16 cellular contexts compared by ENCODE assay signal in the genomic region with DNA sequence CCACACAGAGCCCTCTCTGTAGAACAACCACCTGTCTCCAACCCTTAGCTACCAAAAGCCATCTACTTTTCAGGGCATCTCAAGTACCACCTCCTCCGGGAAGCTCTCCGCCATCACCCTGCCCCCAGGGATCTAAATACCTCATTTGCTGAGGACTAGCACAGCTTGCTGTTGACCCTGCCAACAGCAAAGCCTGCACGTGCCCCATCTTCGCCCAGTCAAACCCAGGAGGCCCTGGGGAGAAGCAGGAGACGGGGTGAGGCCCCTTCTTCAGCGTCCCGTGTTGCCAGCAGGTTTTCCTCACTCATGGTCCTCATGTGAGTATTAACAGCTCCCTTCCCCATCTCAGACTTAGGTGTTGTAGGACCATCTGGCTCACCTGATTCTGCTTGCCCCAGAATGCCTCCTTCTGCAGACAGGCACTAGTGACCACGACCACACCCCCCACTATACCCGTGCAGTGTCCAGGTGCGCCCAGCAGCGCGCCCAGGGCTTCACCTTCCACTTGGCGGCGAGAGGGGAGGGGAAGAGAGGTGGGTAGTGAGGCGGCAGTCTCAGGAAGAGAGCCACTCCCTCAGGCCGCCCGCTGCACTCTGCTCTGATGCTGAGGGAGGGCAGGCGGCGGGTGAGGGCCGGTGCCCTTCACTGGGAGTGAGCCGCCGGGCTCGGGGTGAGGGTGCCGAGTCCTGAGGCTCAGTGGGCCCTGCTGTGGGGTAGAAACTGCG. TPM values are rescaled to one million over a fixed set of nuclear protein-coding genes. Genes with fewer than 3 reads are reported as not detected.
DNase-seq lines count a peak whose midpoint lies in the region; ATAC-seq and TF ChIP-seq lines count a peak whose summit lies in the region.
"Had no signal": no experiment of that assay in that cellular context is flagged by ENCODE, and none has a peak within 500 bp of the region (broad histone marks: within the 10 kb centered on the region; RNA-seq: fewer than 3 reads in every experiment).

No MANE protein-coding gene starts in this region.

- H3K9me3 ChIP-seq in heart left ventricle (no peaks in the 10 kb centered on the region), SJSA1 (replicated peaks) (no peaks in the 10 kb centered on the region), right lobe of liver (no peaks in the 10 kb centered on the region), BE2C (no peaks in the 10 kb centered on the region)

- no peak for TF ChIP-seq POLR2A in heart left ventricle (IDR thresholded peaks at IDR 0.05)
- TF ChIP-seq POLR2A in right lobe of liver (IDR thresholded peaks at IDR 0.05) = no peak

- H3K9me3 Mint-ChIP-seq in stimulated activated naive B cell treated with anti-CD40 and anti-IgM and Interleukin-4, amounts not matched to agents 10 μg/mL and 1 μg/mL and 100 μg/mL, for 72 hours = no peaks in the 10 kb centered on the region
- H3K9me3 Mint-ChIP-seq: CD4-positive, alpha-beta memory T cell; HFFc6 had no signal

- no peaks in the 10 kb centered on the region for H3K27me3 Mint-ChIP-seq in stimulated activated naive B cell treated with anti-CD40 and anti-IgM and Interleukin-4, amounts not matched to agents 10 μg/mL and 1 μg/mL and 100 μg/mL, for 72 hours
- H3K27me3 Mint-ChIP-seq: CD4-positive, alpha-beta memory T cell had no signal

- peak; percentile 26 for DNase-seq in Right ventricle myocardium inferior (ENCODE audit: missing footprints)
- no peak for DNase-seq in heart left ventricle
- no peak for DNase-seq in SJSA1 (ENCODE audit: low read depth in 1 of 2, low spot score in 2 of 2)
- DNase-seq in right lobe of liver = peak; percentile 15 to 42 (median 42)
- DNase-seq in stimulated activated naive B cell treated with anti-CD40 and anti-IgM and Interleukin-4, amounts not matched to agents 10 μg/mL and 1 μg/mL and 100 μg/mL, for 72 hours = no peak
- DNase-seq in BE2C = no peak
- DNase-seq in NCI-H446 treated with DMSO at 0.1 percent for 48 hours (lab: John Stamatoyannopoulos, UW) = no peak
- DNase-seq: ACHN; activated CD4-positive, alpha-beta T cell treated with anti-CD3 and anti-CD28 coated beads, Interleukin-2, amount 50 U/mL, for 1 hour; cortex of kidney; HFFc6; NCI-H446; PC-3 had no signal

- H3K4me1 Mint-ChIP-seq in stimulated activated naive B cell treated with anti-CD40 and anti-IgM and Interleukin-4, amounts not matched to agents 10 μg/mL and 1 μg/mL and 100 μg/mL, for 72 hours = peaks cover 56 to 84% of the 10 kb centered on the region in 2 donors
- H3K4me1 Mint-ChIP-seq: CD4-positive, alpha-beta memory T cell had no signal

- H3K36me3 Mint-ChIP-seq in stimulated activated naive B cell treated with anti-CD40 and anti-IgM and Interleukin-4, amounts not matched to agents 10 μg/mL and 1 μg/mL and 100 μg/mL, for 72 hours = peaks cover 21 to 38% of the 10 kb centered on the region in 2 donors
- H3K36me3 Mint-ChIP-seq: CD4-positive, alpha-beta memory T cell had no signal

- TF ChIP-seq CTCF in heart left ventricle (IDR thresholded peaks at IDR 0.05) (no peak), right lobe of liver (IDR thresholded peaks at IDR 0.05) (no peak), BE2C (IDR thresholded peaks at IDR 0.05; ENCODE audit: low read depth, low read length) (no peak)

- WGBS in heart left ventricle, 4 donors = 91 to 96% (median 95%) methylated on average over 22 to 25 of the region's 25 CpGs
- 77% methylated on average over 7 of the region's 25 CpGs for WGBS in right lobe of liver (ENCODE audit: insufficient coverage, low coverage, low lambda C conversion rate, missing lambda C conversion rate)

- no peaks in the 10 kb centered on the region for H3K27me3 ChIP-seq in heart left ventricle
- H3K27me3 ChIP-seq in SJSA1 (replicated peaks) = no peaks in the 10 kb centered on the region
- no peaks in the 10 kb centered on the region for H3K27me3 ChIP-seq in right lobe of liver
- H3K27me3 ChIP-seq in BE2C = no peaks in the 10 kb centered on the region

- H3K4me3 Mint-ChIP-seq in stimulated activated naive B cell treated with anti-CD40 and anti-IgM and Interleukin-4, amounts not matched to agents 10 μg/mL and 1 μg/mL and 100 μg/mL, for 72 hours = peak overlapping the region; percentile 54 to 57
- H3K4me3 Mint-ChIP-seq: CD4-positive, alpha-beta memory T cell; HFFc6 had no signal

- H3K27ac Mint-ChIP-seq in stimulated activated naive B cell treated with anti-CD40 and anti-IgM and Interleukin-4, amounts not matched to agents 10 μg/mL and 1 μg/mL and 100 μg/mL, for 72 hours = peak overlapping the region; percentile 53
- H3K27ac Mint-ChIP-seq: CD4-positive, alpha-beta memory T cell; HFFc6 had no signal

- H3K4me1 ChIP-seq in heart left ventricle (peaks cover 5 to 22% (median 19%) of the 10 kb centered on the region in 12 donors), SJSA1 (replicated peaks) (peaks cover 70% of the 10 kb centered on the region), right lobe of liver (peaks cover 0 to 53% (median 23%) of the 10 kb centered on the region in 4 donors), BE2C (peaks cover 46% of the 10 kb centered on the region)

- no peak overlapping the region for H3K4me3 ChIP-seq in heart left ventricle
- no peak overlapping the region for H3K4me3 ChIP-seq in SJSA1
- no peak overlapping the region for H3K4me3 ChIP-seq in right lobe of liver
- no peak overlapping the region for H3K4me3 ChIP-seq in BE2C (ENCODE audit: low read depth, low read length)

- ATAC-seq in Right ventricle myocardium inferior = no peak
- no peak for ATAC-seq in heart left ventricle
- no peak for ATAC-seq in right lobe of liver
- ATAC-seq in stimulated activated naive B cell treated with anti-CD40 and anti-IgM and Interleukin-4, amounts not matched to agents 10 μg/mL and 1 μg/mL and 100 μg/mL, for 72 hours (replicated peaks) = no peak
- ATAC-seq in GM21737 (IDR thresholded peaks at IDR 0.05; ENCODE audit: unreplicated experiment) = no peak
- ATAC-seq: PC-3 had no signal

- H3K27ac ChIP-seq in heart left ventricle (no peak overlapping the region), SJSA1 (peak overlapping the region; percentile 77; the same call in 1 of the 2 replicates), right lobe of liver (no peak overlapping the region)
- H3K27ac ChIP-seq: epithelial cell of prostate had no signal

- H3K36me3 ChIP-seq in heart left ventricle (no peaks in the 10 kb centered on the region), SJSA1 (peaks cover 59% of the 10 kb centered on the region), right lobe of liver (no peaks in the 10 kb centered on the region), BE2C (peaks cover 46% of the 10 kb centered on the region)

- intact Hi-C loops in Right ventricle myocardium inferior (cut with DNase I) (no loop called here), heart left ventricle (cut with DNase I) (no loop called here), right lobe of liver (cut with DNase I) (no loop called here)

RNA-seq across cellular contexts. Expression of a gene that starts 11.1 kb away (rescaled TPM):
- total RNA-seq in Right ventricle myocardium inferior = 7.6 TPM
- total RNA-seq in heart left ventricle = 1 to 10 TPM; 3.4 to 9.9 (median 5.3) TPM
- 1 to 10 TPM; 3.3 to 6.5 TPM for polyA plus RNA-seq in heart left ventricle
- total RNA-seq in SJSA1 (2014; rRNA removed; shearing (Covaris generic)) = 12.2 and 25.0 TPM in 2 replicates
- 10 to 100 TPM; 30.1 to 44.3 (median 34.9) TPM for total RNA-seq in right lobe of liver
- 28.4 TPM for polyA plus RNA-seq in BE2C (2012; ENCODE audit: insufficient read depth, insufficient read length, low read depth)

RNA-seq across cellular contexts. Expression of a gene that starts 44.3 kb away (rescaled TPM):
- total RNA-seq in Right ventricle myocardium inferior = 6.2 TPM
- 10 to 100 TPM in 4 of 9 donors, 1 to 10 TPM in 5; 5.3 to 13.8 (median 9.3) TPM for total RNA-seq in heart left ventricle
- polyA plus RNA-seq in heart left ventricle = 1 to 10 TPM; 1.8 to 8.9 TPM
- total RNA-seq in SJSA1 (2014; rRNA removed; shearing (Covaris generic)) = 4.0 and 9.2 TPM in 2 replicates
- 1 to 10 TPM; 3.2 to 8.1 (median 5.9) TPM for total RNA-seq in right lobe of liver
- polyA plus RNA-seq in BE2C (2012; ENCODE audit: insufficient read depth, insufficient read length, low read depth) = 108 TPM

Comparison
In these comparisons a context has a peak if more than half of its experiments do, and no peak if none do; other contexts are left out.
1. DNase-seq: peak in Right ventricle myocardium inferior (single experiment) and right lobe of liver (3 of 3); none in heart left ventricle (0 of 5), SJSA1 (0 of 2), stimulated activated naive B cell treated with anti-CD40 and anti-IgM and Interleukin-4, amounts not matched to agents 10 μg/mL and 1 μg/mL and 100 μg/mL, for 72 hours (single experiment), BE2C (single experiment) and NCI-H446 treated with DMSO at 0.1 percent for 48 hours (single experiment).